ENCODE assay signal across 30 cellular contexts in genomic region chrX:121109986-121110385, GRCh38.
"Had no signal": no experiment of that assay in that cellular context is flagged by ENCODE, and none has a peak within 500 bp of the region (broad histone marks: within the 10 kb centered on the region; RNA-seq: fewer than 3 reads in every experiment).

No MANE protein-coding gene starts in this region.

- H3K9me3 ChIP-seq: colonic mucosa, esophagus squamous epithelium, gastrocnemius medialis, left ventricle myocardium inferior, lower lobe of right lung, mucosa of descending colon had no signal

- FAIRE-seq: endometrium, kidney had no signal

- H3K27ac ChIP-seq: colonic mucosa, epithelial cell of prostate, esophagus squamous epithelium, gastrocnemius medialis, hepatocyte, left ventricle myocardium inferior, lower lobe of right lung had no signal

- H3K27me3 ChIP-seq: colonic mucosa, esophagus squamous epithelium, gastrocnemius medialis, hepatocyte had no signal

- H3K36me3 Mint-ChIP-seq: immature natural killer cell, mesothelial cell of epicardium, naive B cell had no signal

- H3K27ac Mint-ChIP-seq: dendritic cell treated with granulocyte-macrophage colony-stimulating factor and Interleukin-4, amounts not matched to agents 40 ng/mL and 50 ng/mL, for 4 days; effector memory CD8-positive, alpha-beta T cell; endodermal cell; immature natural killer cell; mesothelial cell of epicardium; naive B cell had no signal

- H3K4me3 Mint-ChIP-seq: dendritic cell treated with granulocyte-macrophage colony-stimulating factor and Interleukin-4, amounts not matched to agents 40 ng/mL and 50 ng/mL, for 4 days; effector memory CD8-positive, alpha-beta T cell; endodermal cell; immature natural killer cell; mesothelial cell of epicardium; naive B cell had no signal

- H3K4me2 ChIP-seq: hepatocyte had no signal

- H3K4me1 Mint-ChIP-seq: endodermal cell, immature natural killer cell, mesothelial cell of epicardium, naive B cell had no signal

- H3K4me3 ChIP-seq: colonic mucosa, esophagus squamous epithelium, gastrocnemius medialis, hepatocyte, left ventricle myocardium inferior, lower lobe of right lung, mucosa of descending colon had no signal

- H3K27me3 Mint-ChIP-seq: dendritic cell treated with granulocyte-macrophage colony-stimulating factor and Interleukin-4, amounts not matched to agents 40 ng/mL and 50 ng/mL, for 4 days; effector memory CD8-positive, alpha-beta T cell had no signal

- H2AFZ ChIP-seq: hepatocyte had no signal

- DNase-seq: colonic mucosa; cortex of kidney; effector CD8-positive, alpha-beta T cell; effector memory CD8-positive, alpha-beta T cell; endodermal cell; erythroblast; esophagus squamous epithelium; foreskin fibroblast; foreskin melanocyte; gastrocnemius medialis; glutamatergic neuron; head of caudate nucleus; hypothalamus; immature natural killer cell; islet precursor cell; kidney; kidney glomerular epithelial cell; left colon; left ventricle myocardium inferior; lower lobe of right lung; mesenchymal stem cell; mucosa of descending colon; naive B cell had no signal

- H3K79me2 ChIP-seq: hepatocyte had no signal

- H3K4me1 ChIP-seq: colonic mucosa, esophagus squamous epithelium, gastrocnemius medialis, left ventricle myocardium inferior, lower lobe of right lung had no signal

- H3K36me3 ChIP-seq: colonic mucosa, esophagus squamous epithelium, gastrocnemius medialis, left ventricle myocardium inferior, lower lobe of right lung had no signal

- H3K9me3 Mint-ChIP-seq: dendritic cell treated with granulocyte-macrophage colony-stimulating factor and Interleukin-4, amounts not matched to agents 40 ng/mL and 50 ng/mL, for 4 days; effector memory CD8-positive, alpha-beta T cell had no signal

- ATAC-seq: effector memory CD8-positive, alpha-beta T cell; esophagus mucosa; gastrocnemius medialis; left colon; left lobe of liver; lower lobe of right lung; mucosa of descending colon had no signal
